Comparison of ENCODE assay signal across 18 cellular contexts in the genomic region with DNA sequence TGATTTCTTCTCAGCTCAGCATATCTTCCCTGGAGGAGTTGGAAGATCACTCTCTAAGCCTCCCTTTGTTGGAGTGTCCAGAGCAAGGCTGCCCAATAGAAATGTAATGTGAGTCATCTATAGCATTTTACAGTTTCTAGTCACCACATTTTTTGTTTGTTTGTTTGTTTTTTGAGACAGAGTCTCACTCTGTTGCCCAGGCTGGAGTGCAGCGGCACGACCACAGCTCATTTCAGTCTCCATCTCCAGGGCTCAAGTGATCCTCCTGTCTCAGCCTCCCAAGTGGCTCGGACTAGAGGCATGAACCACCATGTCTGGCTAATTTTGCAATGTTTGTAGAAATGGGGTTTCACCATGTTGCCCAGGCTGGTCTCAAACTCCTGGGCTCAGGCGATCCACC. TPM values are rescaled to one million over a fixed set of nuclear protein-coding genes. Genes with fewer than 3 reads are reported as not detected.
DNase-seq lines count a peak whose midpoint lies in the region; ATAC-seq and TF ChIP-seq lines count a peak whose summit lies in the region.
"Had no signal": no experiment of that assay in that cellular context is flagged by ENCODE, and none has a peak within 500 bp of the region (broad histone marks: within the 10 kb centered on the region; RNA-seq: fewer than 3 reads in every experiment).

No MANE protein-coding gene starts in this region.

- DNase-seq in CD14-positive monocyte (ENCODE audit: low spot score) (no peak), HT1080 (ENCODE audit: low read depth) (peak; percentile 34), adipocyte (ENCODE audit: low read depth) (peak; percentile 63), right lobe of liver (no peak), inferior parietal cortex (ENCODE audit: extremely low spot score) (no peak)
- DNase-seq: activated naive CD8-positive, alpha-beta T cell treated with anti-CD3 and anti-CD28 coated beads, Interleukin-2, amount 10 ng/mL, durations not matched to agents 7 days and 5 days; AML-193; dermis blood vessel endothelial cell; left cardiac atrium; naive thymus-derived CD4-positive, alpha-beta T cell; NCI-H146; NCI-H526 treated with DMSO at 0.1 percent for 48 hours; retina; stimulated activated CD4-positive, alpha-beta T cell treated with anti-CD3 and anti-CD28 coated beads, Interleukin-2, amount 100 ng/mL, for 48 hours had no signal

- H3K36me3 ChIP-seq in adipocyte (ENCODE audit: control insufficient read depth, insufficient read depth, low read length, severe bottlenecking) (no peaks in the 10 kb centered on the region), iPS-20b (ENCODE audit: insufficient read depth, low read depth, low read length) (no peaks in the 10 kb centered on the region), right lobe of liver (no peaks in the 10 kb centered on the region)

- H3K27me3 Mint-ChIP-seq in CD14-positive monocyte (ENCODE audit: low read depth in 3 of 3), result no peaks in the 10 kb centered on the region
- H3K27me3 Mint-ChIP-seq: activated naive CD8-positive, alpha-beta T cell treated with anti-CD3 and anti-CD28 coated beads, Interleukin-2, amount 10 ng/mL, durations not matched to agents 7 days and 5 days; naive thymus-derived CD4-positive, alpha-beta T cell had no signal

- H3K4me3 Mint-ChIP-seq in CD14-positive monocyte, result no peak overlapping the region
- H3K4me3 Mint-ChIP-seq: activated naive CD8-positive, alpha-beta T cell treated with anti-CD3 and anti-CD28 coated beads, Interleukin-2, amount 10 ng/mL, durations not matched to agents 7 days and 5 days; naive thymus-derived CD4-positive, alpha-beta T cell had no signal

- no peak for TF ChIP-seq CTCF in CD14-positive monocyte (IDR thresholded peaks at IDR 0.05)
- TF ChIP-seq CTCF in right lobe of liver (IDR thresholded peaks at IDR 0.05), result no peak

- intact Hi-C loops in CD14-positive monocyte (cut with micrococcal nuclease), result no loop called here
- intact Hi-C loops in right lobe of liver (cut with DNase I), result no loop called here

- peaks cover 0 to 2% (median 0%) of the 10 kb centered on the region in 7 donors for H3K9me3 Mint-ChIP-seq in CD14-positive monocyte
- H3K9me3 Mint-ChIP-seq: activated naive CD8-positive, alpha-beta T cell treated with anti-CD3 and anti-CD28 coated beads, Interleukin-2, amount 10 ng/mL, durations not matched to agents 7 days and 5 days had no signal

- peaks cover 11% of the 10 kb centered on the region for H3K27me3 ChIP-seq in adipocyte (replicated peaks; ENCODE audit: control insufficient read depth, insufficient read depth, low read length)
- peaks cover 17% of the 10 kb centered on the region for H3K27me3 ChIP-seq in iPS-20b (ENCODE audit: insufficient read depth, low read length)
- no peaks in the 10 kb centered on the region for H3K27me3 ChIP-seq in right lobe of liver

- H3K4me1 Mint-ChIP-seq in CD14-positive monocyte, result peaks cover 77% of the 10 kb centered on the region

- peak overlapping the region in 5 of 7 donors; percentile 30 to 77 (median 42) for H3K27ac Mint-ChIP-seq in CD14-positive monocyte
- H3K27ac Mint-ChIP-seq: activated naive CD8-positive, alpha-beta T cell treated with anti-CD3 and anti-CD28 coated beads, Interleukin-2, amount 10 ng/mL, durations not matched to agents 7 days and 5 days had no signal

- 93% methylated on average over 4 of the region's 4 CpGs for WGBS in right lobe of liver (ENCODE audit: insufficient coverage, low coverage, low lambda C conversion rate, missing lambda C conversion rate)

- H3K4me1 ChIP-seq in adipocyte (ENCODE audit: control insufficient read depth, insufficient read depth, low read length) (peaks cover 12% of the 10 kb centered on the region), iPS-20b (ENCODE audit: insufficient read depth, low read length) (peaks cover 12% of the 10 kb centered on the region; the same call in 1 of the 2 replicates), right lobe of liver (no peaks in the 10 kb centered on the region)

- no peak for TF ChIP-seq POLR2A in right lobe of liver (IDR thresholded peaks at IDR 0.05)

- H3K36me3 Mint-ChIP-seq in CD14-positive monocyte, result peaks cover 17 to 23% of the 10 kb centered on the region in 2 donors

- ATAC-seq in HG03342 (IDR thresholded peaks at IDR 0.05; ENCODE audit: unreplicated experiment) (no peak), right lobe of liver (no peak), GM18867 (IDR thresholded peaks at IDR 0.05; ENCODE audit: unreplicated experiment) (no peak)
- ATAC-seq: left cardiac atrium had no signal

- no peak overlapping the region for H3K27ac ChIP-seq in iPS-20b (ENCODE audit: low read length)
- H3K27ac ChIP-seq in right lobe of liver, result no peak overlapping the region

- H3K9me3 ChIP-seq in adipocyte (ENCODE audit: control insufficient read depth, low read length) (peaks cover 5% of the 10 kb centered on the region), iPS-20b (ENCODE audit: insufficient read depth, low read depth, low read length) (no peaks in the 10 kb centered on the region), right lobe of liver (no peaks in the 10 kb centered on the region)

- H3K4me3 ChIP-seq in adipocyte (ENCODE audit: low read length) (no peak overlapping the region), iPS-20b (ENCODE audit: low read length) (peak overlapping the region; percentile 53; the same call in 1 of the 2 replicates), right lobe of liver (no peak overlapping the region)

- H3K9ac ChIP-seq in adipocyte (ENCODE audit: low read length) (no peak overlapping the region), iPS-20b (ENCODE audit: low read depth, low read length) (peak overlapping the region; percentile 58; the same call in 1 of the 2 replicates)

RNA-seq across cellular contexts. Expression of a gene that starts 21.3 kb away (rescaled TPM):
- 10 to 100 TPM in 1 of 2 donors, 1 to 10 TPM in 1; 5.7 to 10.6 TPM for polyA plus RNA-seq in CD14-positive monocyte
- not detected in 2 replicates for total RNA-seq in HT1080 (2014; rRNA removed; shearing (Covaris generic))
- 0.02 TPM in 1 of 2 replicates, not detected in the other for polyA plus RNA-seq in HT1080 (2015; cell fraction: cytosol; rRNA removed)
- 0.04 TPM in 1 of 2 replicates, not detected in the other for polyA plus RNA-seq in HT1080 (2015; cell fraction: nucleus; rRNA removed)
- total RNA-seq in right lobe of liver, result 1 to 10 TPM in 4 of 6 experiments, under 1 TPM in 2; 0.59 to 2.7 (median 1.6) TPM
- total RNA-seq: G401 had no signal

Comparison
In these comparisons a context has a peak if more than half of its experiments do, and no peak if none do; other contexts are left out.
1. DNase-seq: peak in HT1080 (single experiment) and adipocyte (single experiment); none in CD14-positive monocyte (single experiment), right lobe of liver (0 of 3) and inferior parietal cortex (single experiment).